In the genomic region with DNA sequence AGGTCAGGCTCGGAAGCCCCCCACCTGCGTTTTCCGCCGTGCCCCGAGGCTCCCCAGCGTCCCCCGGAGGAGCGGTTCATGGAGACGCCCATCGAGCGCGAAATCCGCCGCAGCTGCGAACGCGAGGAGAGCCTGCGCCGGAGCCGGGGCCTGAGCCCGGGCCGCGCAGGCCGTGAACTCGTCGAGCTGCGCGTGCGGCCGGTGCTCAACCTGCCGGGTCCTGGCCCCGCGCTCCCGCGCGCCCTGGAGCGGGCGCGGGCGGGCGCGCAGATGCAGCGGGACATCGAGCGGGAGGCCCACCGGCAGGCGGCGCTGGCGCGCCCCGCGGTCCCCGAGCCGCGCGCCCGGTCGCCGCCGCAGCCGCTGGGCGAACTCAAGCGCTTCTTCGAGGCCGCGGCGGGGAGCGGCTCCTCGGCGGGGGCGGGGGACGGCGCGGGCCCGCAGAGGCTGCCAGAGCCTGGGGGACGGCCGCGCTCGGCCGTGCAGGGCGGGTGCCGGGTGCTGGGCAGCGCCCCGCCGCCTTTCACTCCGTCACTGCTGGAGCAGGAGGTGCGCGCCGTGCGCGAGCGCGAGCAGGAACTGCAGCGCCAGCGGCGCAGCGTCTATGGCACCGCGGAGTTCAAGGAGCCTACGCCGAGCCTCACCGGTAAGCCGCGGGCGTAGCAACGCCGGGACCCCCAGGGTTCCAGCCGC, we compare ENCODE assay signal across 1 cellular context.
TF ChIP-seq lines count a peak whose summit lies in the region.

No MANE protein-coding gene starts in this region.

TF ChIP-seq in SK-N-SH treated with all-trans-retinoic acid at 6 μM for 48 hours, 23 proteins besides CTCF, POLR2A, EP300 and RAD21 (continued from another document):
- no peak for TF ChIP-seq RARB (CRISPR knock-in tag; IDR thresholded peaks at IDR 0.05)
